Comparison of ENCODE assay signal across 8 cellular contexts in the genomic region with DNA sequence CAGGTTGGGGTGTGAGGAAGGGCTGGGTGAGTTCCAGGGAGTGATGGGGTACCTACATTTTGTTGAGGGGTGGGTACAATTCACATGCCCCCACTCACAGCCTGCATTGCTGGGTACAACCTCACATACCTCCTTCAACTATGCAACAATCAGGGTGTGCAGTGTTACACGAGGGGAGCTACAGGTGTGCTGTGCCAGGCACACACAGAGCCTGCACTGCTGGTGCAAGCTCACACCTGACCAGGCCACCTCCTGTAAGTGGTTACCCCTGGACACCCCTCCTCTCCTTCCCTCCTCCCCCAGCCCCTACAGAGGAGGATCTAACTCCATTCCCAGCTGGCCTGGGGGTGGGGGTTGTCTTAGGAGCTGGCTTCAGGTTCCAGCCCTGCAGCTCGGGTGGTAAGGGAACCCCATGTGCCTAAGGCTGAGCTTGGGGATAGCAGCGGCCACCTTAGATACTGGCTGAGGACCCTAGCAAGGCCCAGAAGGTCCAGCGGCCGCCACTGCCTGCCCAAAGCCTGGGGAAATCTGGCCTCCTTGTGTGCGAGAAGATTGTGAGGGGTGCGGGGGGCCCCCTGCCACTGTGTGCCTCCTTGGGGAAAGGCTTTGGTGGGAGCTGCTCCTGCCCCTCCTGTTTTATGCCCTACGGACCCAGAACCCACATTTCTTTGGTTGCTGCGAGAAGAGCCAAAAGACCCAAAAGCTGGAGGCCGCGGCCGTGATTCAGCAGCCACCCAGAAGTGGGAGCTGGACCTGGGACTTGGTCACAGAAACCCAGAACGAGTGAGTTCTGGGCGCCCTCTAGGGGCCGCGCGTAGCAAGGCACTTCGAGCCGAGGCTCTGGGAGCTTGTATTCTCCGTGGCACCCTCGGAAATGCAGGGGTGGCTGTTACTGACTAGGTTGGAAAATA. TPM values are rescaled to one million over a fixed set of nuclear protein-coding genes. Genes with fewer than 3 reads are reported as not detected.
A peak's percentile ranks its signal among the peaks of the same experiment; 100 is the strongest.
DNase-seq lines count a peak whose midpoint lies in the region; ATAC-seq, FAIRE-seq and TF ChIP-seq lines count a peak whose summit lies in the region.

No MANE protein-coding gene starts in this region.

- ATAC-seq in HG02759 (IDR thresholded peaks at IDR 0.05; ENCODE audit: unreplicated experiment) (peak; percentile 62), HG02571 (IDR thresholded peaks at IDR 0.05; ENCODE audit: unreplicated experiment) (no peak)
- ATAC-seq in activated CD4-positive, CD25-positive, alpha-beta regulatory T cell treated with anti-CD3 and anti-CD28 coated beads, Interleukin-2, amount 50 U/mL, for 24 hours, result peak; percentile 75 to 86

- DNase-seq in DMS53 treated with DMSO at 0.1 percent for 48 hours (lab: John Stamatoyannopoulos, UW; ENCODE audit: unreplicated experiment), result peak; percentile 78
- peak; percentile 25 for DNase-seq in NCI-H345 treated with DMSO at 0.1 percent for 48 hours (lab: John Stamatoyannopoulos, UW; ENCODE audit: unreplicated experiment)
- peak; percentile 71 for DNase-seq in bronchial epithelial cell (ENCODE audit: low read depth)
- DNase-seq in kidney tubule cell (ENCODE audit: low spot score), result peak; percentile 83
- peak; percentile 87 to 90 for DNase-seq in stimulated activated CD4-positive, alpha-beta T cell treated with anti-CD3 and anti-CD28 coated beads, Interleukin-2, amount 100 ng/mL, for 24 hours

- H3K36me3 ChIP-seq in bronchial epithelial cell (ENCODE audit: control insufficient read depth, insufficient read depth, low read length), result no peaks in the 10 kb centered on the region

- H3K4me3 ChIP-seq in bronchial epithelial cell (ENCODE audit: low read depth, low read length), result no peak overlapping the region

- H3K27me3 ChIP-seq in bronchial epithelial cell (ENCODE audit: control insufficient read depth, insufficient read depth, low read length), result peaks cover 64% of the 10 kb centered on the region

- TF ChIP-seq CTCF in bronchial epithelial cell (IDR thresholded peaks at IDR 0.05; ENCODE audit: insufficient read depth, low read length, severe bottlenecking), result peak; percentile 97

- no peak for FAIRE-seq in bronchial epithelial cell (lab: Jason Lieb, UNC)

RNA-seq across cellular contexts. Expression of a gene that starts 10.8 kb away (rescaled TPM):
- total RNA-seq in bronchial epithelial cell, result not detected in 2 replicates

Comparison
In these comparisons a context has a peak if more than half of its experiments do, and no peak if none do; other contexts are left out.
1. DNase-seq: peak in every context shown above with its lines; median percentile 88 in stimulated activated CD4-positive, alpha-beta T cell treated with anti-CD3 and anti-CD28 coated beads, Interleukin-2, amount 100 ng/mL, for 24 hours; 83 in kidney tubule cell; 78 in DMS53 treated with DMSO at 0.1 percent for 48 hours; 71 in bronchial epithelial cell; 25 in NCI-H345 treated with DMSO at 0.1 percent for 48 hours.